ENCODE assay signal across 1 cellular context in the genomic region with DNA sequence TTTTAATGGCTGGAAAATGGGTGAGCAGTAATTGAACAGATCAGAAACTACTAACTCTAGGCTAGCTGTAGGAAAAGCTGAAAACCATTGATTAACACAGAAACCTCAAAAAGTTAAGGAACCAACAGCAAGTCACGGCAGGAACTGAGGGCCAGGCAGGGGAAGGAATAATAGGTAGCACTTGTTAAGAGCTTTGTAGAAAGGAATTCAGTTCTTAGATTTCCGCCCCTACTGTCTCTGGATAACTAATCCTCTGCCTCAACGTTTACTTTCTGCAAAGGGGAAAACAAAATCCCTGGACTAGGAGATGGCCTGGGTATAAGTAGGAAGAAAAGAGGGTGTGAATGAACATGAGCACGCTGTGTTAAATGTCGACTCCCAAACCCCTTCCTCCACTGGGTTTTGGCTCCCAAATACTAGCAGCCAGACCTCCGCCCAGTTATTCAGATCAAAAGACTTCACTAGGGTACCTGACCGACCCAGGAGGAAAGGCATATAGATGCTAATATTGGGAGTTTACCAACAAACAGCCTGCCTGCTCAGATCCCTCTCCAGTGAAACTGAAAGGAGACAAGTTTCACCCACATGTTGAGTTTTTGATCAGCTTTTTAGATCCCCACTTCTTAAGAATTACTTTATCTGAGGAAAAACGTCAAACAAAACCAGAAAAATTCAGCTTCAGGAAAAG.
TF ChIP-seq lines count a peak whose summit lies in the region.

No MANE protein-coding gene starts in this region.

TF ChIP-seq in GM23338, 12 proteins besides CTCF, POLR2A, EP300 and RAD21 (continued from another document):
- TF ChIP-seq, protein P1, sequence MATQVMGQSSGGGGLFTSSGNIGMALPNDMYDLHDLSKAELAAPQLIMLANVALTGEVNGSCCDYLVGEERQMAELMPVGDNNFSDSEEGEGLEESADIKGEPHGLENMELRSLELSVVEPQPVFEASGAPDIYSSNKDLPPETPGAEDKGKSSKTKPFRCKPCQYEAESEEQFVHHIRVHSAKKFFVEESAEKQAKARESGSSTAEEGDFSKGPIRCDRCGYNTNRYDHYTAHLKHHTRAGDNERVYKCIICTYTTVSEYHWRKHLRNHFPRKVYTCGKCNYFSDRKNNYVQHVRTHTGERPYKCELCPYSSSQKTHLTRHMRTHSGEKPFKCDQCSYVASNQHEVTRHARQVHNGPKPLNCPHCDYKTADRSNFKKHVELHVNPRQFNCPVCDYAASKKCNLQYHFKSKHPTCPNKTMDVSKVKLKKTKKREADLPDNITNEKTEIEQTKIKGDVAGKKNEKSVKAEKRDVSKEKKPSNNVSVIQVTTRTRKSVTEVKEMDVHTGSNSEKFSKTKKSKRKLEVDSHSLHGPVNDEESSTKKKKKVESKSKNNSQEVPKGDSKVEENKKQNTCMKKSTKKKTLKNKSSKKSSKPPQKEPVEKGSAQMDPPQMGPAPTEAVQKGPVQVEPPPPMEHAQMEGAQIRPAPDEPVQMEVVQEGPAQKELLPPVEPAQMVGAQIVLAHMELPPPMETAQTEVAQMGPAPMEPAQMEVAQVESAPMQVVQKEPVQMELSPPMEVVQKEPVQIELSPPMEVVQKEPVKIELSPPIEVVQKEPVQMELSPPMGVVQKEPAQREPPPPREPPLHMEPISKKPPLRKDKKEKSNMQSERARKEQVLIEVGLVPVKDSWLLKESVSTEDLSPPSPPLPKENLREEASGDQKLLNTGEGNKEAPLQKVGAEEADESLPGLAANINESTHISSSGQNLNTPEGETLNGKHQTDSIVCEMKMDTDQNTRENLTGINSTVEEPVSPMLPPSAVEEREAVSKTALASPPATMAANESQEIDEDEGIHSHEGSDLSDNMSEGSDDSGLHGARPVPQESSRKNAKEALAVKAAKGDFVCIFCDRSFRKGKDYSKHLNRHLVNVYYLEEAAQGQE (IDR thresholded peaks at IDR 0.05; ENCODE audit: unreplicated experiment) = no peak
- TF ChIP-seq JUNB (IDR thresholded peaks at IDR 0.05; ENCODE audit: unreplicated experiment) (no peak), EZH2phosphoT487 (IDR thresholded peaks at IDR 0.05; ENCODE audit: unreplicated experiment) (no peak), NANOG (IDR thresholded peaks at IDR 0.05; ENCODE audit: borderline replicate concordance) (no peak)
